8 cellular contexts compared by ENCODE assay signal in genomic region chr13:43085545-43085944, GRCh38.
DNase-seq lines count a peak whose midpoint lies in the region; ATAC-seq and TF ChIP-seq lines count a peak whose summit lies in the region.

No MANE protein-coding gene starts in this region.

- 88 to 98% (median 93%) methylated on average over 1 of the region's 1 CpG for WGBS in adrenal gland, 4 donors

- H3K27ac ChIP-seq in adrenal gland (no peak overlapping the region), left lung (no peak overlapping the region), substantia nigra (ENCODE audit: low read depth, low read length, poor library complexity, severe bottlenecking) (no peak overlapping the region)

- DNase-seq in COLO829 (ENCODE audit: low spot score) (peak; percentile 48), KG1 (lab: John Stamatoyannopoulos, UW) (peak; percentile 18), adrenal gland (no peak), left lung (no peak), C1 segment of cervical spinal cord (lab: John Stamatoyannopoulos, UW) (no peak), substantia nigra (lab: John Stamatoyannopoulos, UW) (no peak)

- H3K4me1 ChIP-seq in adrenal gland (replicated peaks in 1 of 2): peaks cover 4 to 18% of the 10 kb centered on the region in 2 donors
- peaks cover 7 to 13% of the 10 kb centered on the region in 2 donors for H3K4me1 ChIP-seq in left lung

- intact Hi-C loops in adrenal gland (cut with DNase I) (no loop called here), left lung (cut with DNase I) (no loop called here)

- H3K36me3 ChIP-seq in adrenal gland (replicated peaks in 1 of 2) (no peaks in the 10 kb centered on the region), left lung (no peaks in the 10 kb centered on the region)

- no peak for TF ChIP-seq POLR2A in adrenal gland (IDR thresholded peaks at IDR 0.05)

- ATAC-seq in left lung: peak; percentile 14
- no peak for ATAC-seq in HG03045 (IDR thresholded peaks at IDR 0.05; ENCODE audit: unreplicated experiment)
- no peak for ATAC-seq in GM19455 (IDR thresholded peaks at IDR 0.05; ENCODE audit: unreplicated experiment)

- no peak overlapping the region for H3K4me3 ChIP-seq in adrenal gland
- no peak overlapping the region for H3K4me3 ChIP-seq in left lung

- no peaks in the 10 kb centered on the region for H3K27me3 ChIP-seq in adrenal gland
- H3K27me3 ChIP-seq in left lung: no peaks in the 10 kb centered on the region

- TF ChIP-seq CTCF in adrenal gland (IDR thresholded peaks at IDR 0.05) (peak; percentile 64 to 81 (median 72)), left lung (IDR thresholded peaks at IDR 0.05) (peak; percentile 47 to 55)

- H3K9me3 ChIP-seq in adrenal gland (replicated peaks in 1 of 3) (no peaks in the 10 kb centered on the region), left lung (peaks cover 0 to 2% of the 10 kb centered on the region in 2 donors)

Comparison
In these comparisons a context has a peak if more than half of its experiments do, and no peak if none do; other contexts are left out.
1. DNase-seq: peak in COLO829 (single experiment) and KG1 (single experiment); none in adrenal gland (0 of 7), left lung (0 of 2), C1 segment of cervical spinal cord (0 of 14) and substantia nigra (0 of 49).